ENCODE assay signal across 8 cellular contexts in the genomic region with DNA sequence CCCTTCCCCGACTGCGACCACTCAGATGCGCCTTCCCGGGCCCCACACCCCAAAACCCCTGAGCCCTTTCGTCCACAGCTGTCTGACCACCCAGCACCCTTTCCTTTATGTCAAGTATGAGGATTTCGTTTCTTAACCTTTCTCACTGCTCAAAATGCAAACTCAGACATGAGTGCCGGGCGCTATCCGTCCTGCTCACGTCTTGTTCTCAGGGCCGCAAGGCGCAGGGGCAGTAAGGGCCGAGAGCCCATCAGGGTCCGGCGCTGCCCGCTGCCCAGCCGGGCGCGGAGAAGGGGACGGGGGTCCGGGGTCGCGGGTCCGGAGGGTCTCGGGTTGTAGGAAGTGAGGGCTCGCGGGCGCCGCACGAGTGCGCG. TPM values are rescaled to one million over a fixed set of nuclear protein-coding genes. Genes with fewer than 3 reads are reported as not detected.
DNase-seq lines count a peak whose midpoint lies in the region; ATAC-seq and TF ChIP-seq lines count a peak whose summit lies in the region.

No MANE protein-coding gene starts in this region.

- H4K20me1 ChIP-seq in Karpas-422 (ENCODE audit: insufficient read depth, low read depth, low read length): no peaks in the 10 kb centered on the region

- H3K4me1 ChIP-seq in Karpas-422 (ENCODE audit: low read length): peaks cover 22% of the 10 kb centered on the region

- DNase-seq in DMS53 (lab: John Stamatoyannopoulos, UW) (peak; percentile 80), DMS53 treated with DMSO at 0.1 percent for 48 hours (lab: John Stamatoyannopoulos, UW; ENCODE audit: unreplicated experiment) (no peak), Karpas-422 (no peak), GM10248 (ENCODE audit: extremely low spot score) (no peak), COLO668 (lab: John Stamatoyannopoulos, UW; ENCODE audit: unreplicated experiment) (no peak)
- DNase-seq in naive thymus-derived CD8-positive, alpha-beta T cell: no peak

- H3K27ac Mint-ChIP-seq in dendritic cell treated with granulocyte-macrophage colony-stimulating factor and Interleukin-4, amounts not matched to agents 40 ng/mL and 50 ng/mL, for 4 days: peak overlapping the region; percentile 94
- peak overlapping the region; percentile 97 to 100 (median 98) for H3K27ac Mint-ChIP-seq in naive thymus-derived CD8-positive, alpha-beta T cell

- POLR2A ChIA-PET in naive thymus-derived CD8-positive, alpha-beta T cell (lab: Charles Lee): interaction anchor here (0.6 to 1.4 kb wide), 9 partner anchors 12 to 347 kb away, joined by 3 to 8 read pairs (median 4); partner anchors contain the start of gene INSIG1
- POLR2A ChIA-PET in GM10248 (lab: Yijun Ruan, JAX): no interaction called here

- H2AFZ ChIP-seq in Karpas-422 (ENCODE audit: low read length): peak overlapping the region; percentile 91

- H3K27me3 ChIP-seq in Karpas-422 (ENCODE audit: low read length): no peaks in the 10 kb centered on the region

- H3K9me3 Mint-ChIP-seq in dendritic cell treated with granulocyte-macrophage colony-stimulating factor and Interleukin-4, amounts not matched to agents 40 ng/mL and 50 ng/mL, for 4 days: peaks cover 29% of the 10 kb centered on the region
- H3K9me3 Mint-ChIP-seq in naive thymus-derived CD8-positive, alpha-beta T cell: peaks cover 2 to 7% (median 5%) of the 10 kb centered on the region in 9 donors

- intact Hi-C loops in dendritic cell treated with granulocyte-macrophage colony-stimulating factor and Interleukin-4, amounts not matched to agents 40 ng/mL and 50 ng/mL, for 4 days (cut with micrococcal nuclease): loop anchor here (2.0 kb wide), 1 partner anchor 45 kb away; no protein-coding TSS in a partner anchor

- peaks cover 3% of the 10 kb centered on the region for H3K27me3 Mint-ChIP-seq in dendritic cell treated with granulocyte-macrophage colony-stimulating factor and Interleukin-4, amounts not matched to agents 40 ng/mL and 50 ng/mL, for 4 days
- H3K27me3 Mint-ChIP-seq in naive thymus-derived CD8-positive, alpha-beta T cell: peaks cover 0 to 2% (median 1%) of the 10 kb centered on the region in 5 donors

- H3K4me1 Mint-ChIP-seq in dendritic cell treated with granulocyte-macrophage colony-stimulating factor and Interleukin-4, amounts not matched to agents 40 ng/mL and 50 ng/mL, for 4 days (ENCODE audit: low read depth): peaks cover 42% of the 10 kb centered on the region
- H3K4me1 Mint-ChIP-seq in naive thymus-derived CD8-positive, alpha-beta T cell: peaks cover 22 to 51% (median 40%) of the 10 kb centered on the region in 4 donors

- H3K4me3 ChIP-seq in Karpas-422 (ENCODE audit: low read length): peak overlapping the region; percentile 83

- no peaks in the 10 kb centered on the region for H3K9me2 ChIP-seq in Karpas-422 (replicated peaks; ENCODE audit: insufficient read depth, low read length)

- peak overlapping the region; percentile 100 for H3K4me3 Mint-ChIP-seq in dendritic cell treated with granulocyte-macrophage colony-stimulating factor and Interleukin-4, amounts not matched to agents 40 ng/mL and 50 ng/mL, for 4 days
- H3K4me3 Mint-ChIP-seq in naive thymus-derived CD8-positive, alpha-beta T cell: peak overlapping the region; percentile 93 to 100 (median 99)

- CTCF ChIA-PET in GM10248 (lab: Yijun Ruan, JAX): interaction anchor here (0.9 to 1.5 kb wide), 5 partner anchors 14 to 95 kb away, joined by 3 to 4 read pairs (median 3); no protein-coding TSS in a partner anchor

- peak overlapping the region; percentile 95 for H3K9ac ChIP-seq in Karpas-422 (ENCODE audit: low read length)

- peak; percentile 7 to 23 for ATAC-seq in naive thymus-derived CD8-positive, alpha-beta T cell
- ATAC-seq in GM19397 (IDR thresholded peaks at IDR 0.05; ENCODE audit: unreplicated experiment): no peak

- peaks cover 48% of the 10 kb centered on the region for H3K36me3 ChIP-seq in Karpas-422 (ENCODE audit: insufficient read depth, low read length)

- TF ChIP-seq CTCF in GM10248 (IDR thresholded peaks at IDR 0.05; ENCODE audit: control extremely low read depth, extremely low read depth, low read depth, missing control alignments): no peak

- peaks cover 65% of the 10 kb centered on the region for H3K36me3 Mint-ChIP-seq in dendritic cell treated with granulocyte-macrophage colony-stimulating factor and Interleukin-4, amounts not matched to agents 40 ng/mL and 50 ng/mL, for 4 days (ENCODE audit: low read depth)
- H3K36me3 Mint-ChIP-seq in naive thymus-derived CD8-positive, alpha-beta T cell: peaks cover 14 to 57% (median 33%) of the 10 kb centered on the region in 3 donors

- peaks cover 10% of the 10 kb centered on the region for H3K9me3 ChIP-seq in Karpas-422 (ENCODE audit: low read length)

- H3K27ac ChIP-seq in Karpas-422 (ENCODE audit: low read length): peak overlapping the region; percentile 81

- peaks cover 53% of the 10 kb centered on the region for H3K79me2 ChIP-seq in Karpas-422 (ENCODE audit: low read length)

- H3K4me2 ChIP-seq in Karpas-422 (ENCODE audit: low read depth, low read length, poor library complexity, severe bottlenecking): peak overlapping the region; percentile 81

RNA-seq across cellular contexts. Expression of gene RBM33, which starts 0.7 kb away (rescaled TPM):
- 33.0 and 34.4 TPM in 2 replicates for total RNA-seq in Karpas-422 (2014; rRNA removed; shearing (Covaris generic); ENCODE audit: low replicate concordance)
- total RNA-seq in naive thymus-derived CD8-positive, alpha-beta T cell: 100 to 1,000 TPM; 165 to 173 TPM
- polyA plus RNA-seq in naive thymus-derived CD8-positive, alpha-beta T cell: 10 to 100 TPM; 35.3 to 65.3 (median 41.0) TPM
